ENCODE assay signal across 14 cellular contexts in the genomic region with DNA sequence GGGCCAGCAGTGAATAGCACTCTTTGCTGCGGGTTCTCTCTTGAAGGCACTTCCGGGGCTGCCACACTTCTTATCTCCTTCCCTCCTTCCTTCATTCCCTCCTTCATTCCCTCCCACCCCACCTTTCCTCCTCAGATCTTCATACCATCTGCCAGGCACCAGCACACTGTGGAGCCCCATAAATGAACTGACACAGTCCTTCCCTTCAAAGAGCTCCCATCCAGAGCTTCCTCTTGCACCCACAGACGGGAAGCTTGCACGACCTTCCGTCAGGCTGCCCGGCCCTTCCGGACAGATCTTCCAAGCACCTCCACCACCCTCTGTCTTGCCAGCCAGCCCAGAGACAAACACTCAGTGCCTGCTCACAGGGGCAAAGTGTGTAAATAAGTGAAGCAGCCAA.
DNase-seq lines count a peak whose midpoint lies in the region; ATAC-seq and TF ChIP-seq lines count a peak whose summit lies in the region.
"Had no signal": no experiment of that assay in that cellular context is flagged by ENCODE, and none has a peak within 500 bp of the region (broad histone marks: within the 10 kb centered on the region; RNA-seq: fewer than 3 reads in every experiment).

No MANE protein-coding gene starts in this region.

- peak overlapping the region in 6 of 8 donors; percentile 4 to 55 (median 32) for H3K27ac Mint-ChIP-seq in CD8-positive, alpha-beta memory T cell
- peak overlapping the region; percentile 13 for H3K27ac Mint-ChIP-seq in activated T-helper 17 cell treated with anti-CD3 and anti-CD28 coated beads, Interleukin-2, amount 50 U/mL, for 72 hours
- H3K27ac Mint-ChIP-seq: progenitor cell of endocrine pancreas had no signal

- no peaks in the 10 kb centered on the region for H3K9me3 Mint-ChIP-seq in CD8-positive, alpha-beta memory T cell
- no peaks in the 10 kb centered on the region for H3K9me3 Mint-ChIP-seq in activated T-helper 17 cell treated with anti-CD3 and anti-CD28 coated beads, Interleukin-2, amount 50 U/mL, for 72 hours

- no peak overlapping the region for H3K27ac ChIP-seq in CD8-positive, alpha-beta memory T cell (ENCODE audit: low read depth, low read length)
- H3K27ac ChIP-seq in neuronal stem cell (replicated peaks; ENCODE audit: low read length), result no peak overlapping the region
- no peak overlapping the region for H3K27ac ChIP-seq in testis
- H3K27ac ChIP-seq: breast epithelium had no signal

- no peak overlapping the region for H3K4me2 ChIP-seq in neuronal stem cell (ENCODE audit: insufficient read depth, low read length, poor library complexity, severe bottlenecking)

- no peak overlapping the region for H3K18ac ChIP-seq in neuronal stem cell (ENCODE audit: low read length)

- no CpG with 5 or more reads among the region's 7 CpGs for WGBS in neuronal stem cell (ENCODE audit: extremely low coverage in 2 of 2, insufficient read length in 2 of 2, insufficient replicate concordance in 1 of 2), 2 donors
- WGBS in testis, 2 donors, result 80 to 81% methylated on average over 7 of the region's 7 CpGs

- no peak for ATAC-seq in activated T-helper 17 cell treated with anti-CD3 and anti-CD28 coated beads, Interleukin-2, amount 50 U/mL, for 72 hours (replicated peaks)

- H2BK5ac ChIP-seq in neuronal stem cell (ENCODE audit: low read length), result peak overlapping the region; percentile 8

- H4K8ac ChIP-seq in neuronal stem cell (ENCODE audit: low read depth, low read length), result no peak overlapping the region

- no peaks in the 10 kb centered on the region for H3K27me3 ChIP-seq in CD8-positive, alpha-beta memory T cell (ENCODE audit: insufficient read depth, low read length, poor library complexity, severe bottlenecking)
- H3K27me3 ChIP-seq in neuronal stem cell (ENCODE audit: control insufficient read depth in 3 of 3, insufficient read depth in 3 of 3, low read depth in 1 of 3, low read length in 3 of 3) (no peaks in the 10 kb centered on the region), testis (no peaks in the 10 kb centered on the region)
- H3K27me3 ChIP-seq: breast epithelium had no signal

- intact Hi-C loops in testis (cut with DNase I; ENCODE audit: low total_unique reads), result no loop called here

- H3K23ac ChIP-seq in neuronal stem cell (ENCODE audit: low read depth, low read length, poor library complexity), result no peak overlapping the region

- H2BK15ac ChIP-seq in neuronal stem cell (ENCODE audit: low read length), result no peak overlapping the region

- H4K91ac ChIP-seq in neuronal stem cell (ENCODE audit: low read depth, low read length, poor library complexity), result no peak overlapping the region

- POLR2A ChIA-PET in CD8-positive, alpha-beta memory T cell (lab: Charles Lee), result no interaction called here

- H3K9ac ChIP-seq in neuronal stem cell (ENCODE audit: low read depth, low read length, poor library complexity), result no peak overlapping the region

- H2AK5ac ChIP-seq in neuronal stem cell (ENCODE audit: low read depth, low read length), result no peak overlapping the region

- H3K4me3 ChIP-seq in CD8-positive, alpha-beta memory T cell (ENCODE audit: low read length), result no peak overlapping the region
- H3K4me3 ChIP-seq in neuronal stem cell (ENCODE audit: low read length in 2 of 2), result no peak overlapping the region
- H3K4me3 ChIP-seq in testis, result no peak overlapping the region
- H3K4me3 ChIP-seq: breast epithelium had no signal

- no peaks in the 10 kb centered on the region for H3K79me1 ChIP-seq in neuronal stem cell (ENCODE audit: low read depth, low read length)

- H3K4me3 Mint-ChIP-seq in CD8-positive, alpha-beta memory T cell, result peak overlapping the region in 5 of 7 donors; percentile 2 to 76 (median 46)
- no peak overlapping the region for H3K4me3 Mint-ChIP-seq in activated T-helper 17 cell treated with anti-CD3 and anti-CD28 coated beads, Interleukin-2, amount 50 U/mL, for 72 hours

- DNase-seq in CD1c-positive myeloid dendritic cell (ENCODE audit: extremely low spot score) (peak; percentile 55), neuronal stem cell (ENCODE audit: low spot score) (no peak), iPS-NIHi7 (ENCODE audit: extremely low spot score) (no peak), testis (no peak), epidermal melanocyte (ENCODE audit: insufficient read length, low spot score) (no peak)
- no peak for DNase-seq in CD8-positive, alpha-beta memory T cell
- DNase-seq: activated CD8-positive, alpha-beta memory T cell treated with anti-CD3 and anti-CD28 coated beads for 24 hours; activated gamma-delta T cell treated with Interleukin-2 at 50 U/mL for 16 hours; GOT3; kidney glomerular epithelial cell; NCI-H1694 treated with DMSO at 0.1 percent for 48 hours had no signal

- H3K36me3 ChIP-seq in CD8-positive, alpha-beta memory T cell (ENCODE audit: insufficient read depth, low read length), result no peaks in the 10 kb centered on the region
- no peaks in the 10 kb centered on the region for H3K36me3 ChIP-seq in neuronal stem cell (replicated peaks in 1 of 2; ENCODE audit: control insufficient read depth in 2 of 2, insufficient read depth in 2 of 2, low read length in 2 of 2)
- no peaks in the 10 kb centered on the region for H3K36me3 ChIP-seq in testis (ENCODE audit: low read depth, missing control alignments)
- H3K36me3 ChIP-seq: breast epithelium had no signal

- no peak overlapping the region for H3K4ac ChIP-seq in neuronal stem cell (ENCODE audit: low read length)

- no peaks in the 10 kb centered on the region for H3K27me3 Mint-ChIP-seq in CD8-positive, alpha-beta memory T cell
- H3K27me3 Mint-ChIP-seq in activated T-helper 17 cell treated with anti-CD3 and anti-CD28 coated beads, Interleukin-2, amount 50 U/mL, for 72 hours, result no peaks in the 10 kb centered on the region
- H3K27me3 Mint-ChIP-seq: progenitor cell of endocrine pancreas had no signal

- no peak overlapping the region for H2BK12ac ChIP-seq in neuronal stem cell (ENCODE audit: low read length)

- no peaks in the 10 kb centered on the region for H3K36me3 Mint-ChIP-seq in CD8-positive, alpha-beta memory T cell
- no peaks in the 10 kb centered on the region for H3K36me3 Mint-ChIP-seq in activated T-helper 17 cell treated with anti-CD3 and anti-CD28 coated beads, Interleukin-2, amount 50 U/mL, for 72 hours (ENCODE audit: low read depth)

- H3K4me1 Mint-ChIP-seq in CD8-positive, alpha-beta memory T cell, result peaks cover 43 to 52% (median 49%) of the 10 kb centered on the region in 3 donors
- peaks cover 15% of the 10 kb centered on the region for H3K4me1 Mint-ChIP-seq in activated T-helper 17 cell treated with anti-CD3 and anti-CD28 coated beads, Interleukin-2, amount 50 U/mL, for 72 hours

- H3K14ac ChIP-seq in neuronal stem cell (ENCODE audit: low read length), result no peak overlapping the region

- TF ChIP-seq CTCF in testis (IDR thresholded peaks at IDR 0.05), result no peak

- H3K4me1 ChIP-seq in CD8-positive, alpha-beta memory T cell (ENCODE audit: insufficient read depth, low read length), result peaks cover 46% of the 10 kb centered on the region
- H3K4me1 ChIP-seq in neuronal stem cell (ENCODE audit: control insufficient read depth in 2 of 2, insufficient read depth in 1 of 2, low read depth in 1 of 2, low read length in 2 of 2), result peaks cover 11 to 16% of the 10 kb centered on the region in 2 donors
- peaks cover 18% of the 10 kb centered on the region for H3K4me1 ChIP-seq in testis

- TF ChIP-seq POLR2A in testis (IDR thresholded peaks at IDR 0.05), result no peak

- H2BK120ac ChIP-seq in neuronal stem cell (ENCODE audit: low read depth, low read length), result no peak overlapping the region

- no peak overlapping the region for H2AFZ ChIP-seq in neuronal stem cell (ENCODE audit: low read length)

- CTCF ChIA-PET in CD8-positive, alpha-beta memory T cell (lab: Charles Lee), result no interaction called here

- no peaks in the 10 kb centered on the region for H3K9me3 ChIP-seq in CD8-positive, alpha-beta memory T cell (ENCODE audit: low read length)
- H3K9me3 ChIP-seq in neuronal stem cell (replicated peaks in 1 of 2; ENCODE audit: control insufficient read depth in 2 of 2, insufficient read depth in 1 of 2, low read depth in 1 of 2, low read length in 2 of 2), result no peaks in the 10 kb centered on the region
- H3K9me3 ChIP-seq in testis, result no peaks in the 10 kb centered on the region
- H3K9me3 ChIP-seq: breast epithelium had no signal
